Comparison of ENCODE assay signal across 8 cellular contexts in the genomic region with DNA sequence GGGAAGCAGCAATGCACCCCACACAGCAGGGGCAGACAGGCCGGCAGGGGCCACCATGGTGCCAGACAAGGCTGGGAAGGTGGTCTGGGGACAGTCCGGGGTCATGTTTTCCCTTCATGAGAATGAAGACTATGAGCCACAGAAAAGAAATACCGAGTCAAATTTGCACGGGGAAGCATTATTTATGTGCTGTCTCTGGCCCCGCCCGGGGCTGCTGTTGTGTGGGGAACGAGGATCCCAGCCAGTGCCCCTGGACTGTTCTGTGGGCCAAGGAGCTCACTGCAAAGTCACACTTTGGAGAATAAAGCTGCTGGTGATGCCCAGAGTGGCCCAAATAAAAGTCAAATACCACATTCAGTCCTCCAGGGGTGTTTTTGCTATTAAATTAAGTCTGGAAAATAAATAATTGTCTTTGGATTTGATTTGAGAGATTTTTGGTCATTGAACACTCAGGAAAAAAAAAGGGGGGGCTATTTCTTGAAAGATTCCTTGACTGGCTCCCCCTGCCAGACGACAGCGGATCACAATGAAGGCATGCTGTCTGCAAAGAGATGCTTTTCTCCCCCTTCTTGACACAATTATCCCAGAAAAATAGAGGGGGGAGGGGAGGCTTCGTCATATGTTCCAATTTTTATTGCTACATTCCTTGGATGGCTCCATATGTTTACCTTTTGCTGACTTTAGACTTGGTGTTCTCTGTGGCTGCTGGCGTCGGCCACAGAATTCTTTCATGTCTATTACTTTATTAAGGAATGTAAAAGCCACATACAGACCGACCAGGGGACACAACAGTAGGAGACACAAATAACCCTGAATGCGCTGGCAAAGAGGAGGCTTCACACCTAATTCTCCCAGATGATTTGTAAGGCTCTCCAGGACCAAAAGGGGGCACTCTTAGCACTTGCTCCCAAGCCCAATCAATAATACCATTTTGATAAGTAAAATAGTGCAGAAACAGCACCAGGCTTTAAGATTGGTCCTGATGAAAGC. TPM values are rescaled to one million over a fixed set of nuclear protein-coding genes. Genes with fewer than 3 reads are reported as not detected.
DNase-seq lines count a peak whose midpoint lies in the region; ATAC-seq and TF ChIP-seq lines count a peak whose summit lies in the region.

No MANE protein-coding gene starts in this region.

- ATAC-seq in HG02759 (IDR thresholded peaks at IDR 0.05; ENCODE audit: unreplicated experiment) = no peak

- H3K27me3 ChIP-seq in dorsolateral prefrontal cortex = peaks cover 0 to 24% (median 0%) of the 10 kb centered on the region in 45 donors

- TF ChIP-seq CTCF in dorsolateral prefrontal cortex (IDR thresholded peaks at IDR 0.05 in 54 of 56, conservative IDR thresholded peaks at IDR 0.05 in 2 of 56; ENCODE audit: low read depth in 1 of 56, partially characterized antibody in 56 of 56) = peak in 39 of 56 donors; percentile 11 to 61 (median 33)

- intact Hi-C loops in dorsolateral prefrontal cortex (cut with DNase I) = loop anchor here in 1 of 2 donors (5.0 kb wide), 1 partner anchor 351 kb away; no protein-coding TSS in a partner anchor
- intact Hi-C loops in posterior vena cava (cut with DNase I) = no loop called here

- H3K27ac ChIP-seq in dorsolateral prefrontal cortex = no peak overlapping the region

- H3K4me3 ChIP-seq in dorsolateral prefrontal cortex = no peak overlapping the region

- DNase-seq in stimulated activated CD4-positive, alpha-beta T cell treated with anti-CD3 and anti-CD28 coated beads, Interleukin-15, amount 100 ng/mL, for 24 hours = peak; percentile 12
- DNase-seq in stimulated activated CD4-positive, alpha-beta T cell treated with anti-CD3 and anti-CD28 coated beads, Interleukin-12 subunit alpha, Interleukin-12 subunit beta, amount 100 ng/mL, for 4 hours = no peak
- DNase-seq in NCI-H82 (lab: John Stamatoyannopoulos, UW) (peak; percentile 86), dorsolateral prefrontal cortex (no peak), posterior vena cava (ENCODE audit: low spot score) (peak; percentile 79), mesenteric fat pad (ENCODE audit: low spot score) (no peak), HuH-7.5 (ENCODE audit: low spot score) (no peak)

RNA-seq across cellular contexts. Expression of a gene that starts 27.1 kb away (rescaled TPM):
- total RNA-seq in dorsolateral prefrontal cortex (10 to 100 TPM in 1 of 120 experiments, 1 to 10 TPM in 119; 2.0 to 10.4 (median 4.5) TPM), posterior vena cava (1 to 10 TPM; 1.7 to 4.4 TPM), mesenteric fat pad (1.3 TPM)

Comparison
In these comparisons a context has a peak if more than half of its experiments do, and no peak if none do; other contexts are left out.
1. DNase-seq: peak in stimulated activated CD4-positive, alpha-beta T cell treated with anti-CD3 and anti-CD28 coated beads, Interleukin-15, amount 100 ng/mL, for 24 hours (single experiment), NCI-H82 (single experiment) and posterior vena cava (single experiment); none in stimulated activated CD4-positive, alpha-beta T cell treated with anti-CD3 and anti-CD28 coated beads, Interleukin-12 subunit alpha, Interleukin-12 subunit beta, amount 100 ng/mL, for 4 hours (single experiment), dorsolateral prefrontal cortex (0 of 10), mesenteric fat pad (single experiment) and HuH-7.5 (single experiment).